8 cellular contexts compared by ENCODE assay signal in genomic region chr6:156886409-156886808, GRCh38.
DNase-seq lines count a peak whose midpoint lies in the region; ATAC-seq and TF ChIP-seq lines count a peak whose summit lies in the region.

No MANE protein-coding gene starts in this region.

- H3K4me1 Mint-ChIP-seq in activated CD8-positive, alpha-beta T cell treated with anti-CD3 and anti-CD28 coated beads for 36 hours (ENCODE audit: low read depth): peaks cover 81% of the 10 kb centered on the region
- peaks cover 27 to 96% (median 88%) of the 10 kb centered on the region in 7 donors for H3K4me1 Mint-ChIP-seq in naive thymus-derived CD4-positive, alpha-beta T cell
- H3K4me1 Mint-ChIP-seq in activated CD4-positive, alpha-beta T cell treated with anti-CD3 and anti-CD28 coated beads, Interleukin-2, amount 10 ng/mL, durations not matched to agents 7 days and 5 days: peaks cover 42% of the 10 kb centered on the region

- no peaks in the 10 kb centered on the region for H3K36me3 Mint-ChIP-seq in activated CD8-positive, alpha-beta T cell treated with anti-CD3 and anti-CD28 coated beads for 36 hours (ENCODE audit: low read depth)
- peaks cover 0 to 9% (median 4%) of the 10 kb centered on the region in 5 donors for H3K36me3 Mint-ChIP-seq in naive thymus-derived CD4-positive, alpha-beta T cell
- peaks cover 5% of the 10 kb centered on the region for H3K36me3 Mint-ChIP-seq in activated CD4-positive, alpha-beta T cell treated with anti-CD3 and anti-CD28 coated beads, Interleukin-2, amount 10 ng/mL, durations not matched to agents 7 days and 5 days (ENCODE audit: low read depth)

- peak overlapping the region; percentile 39 for H3K4me3 Mint-ChIP-seq in activated CD8-positive, alpha-beta T cell treated with anti-CD3 and anti-CD28 coated beads for 36 hours
- peak overlapping the region in 8 of 10 donors; percentile 3 to 53 (median 32) for H3K4me3 Mint-ChIP-seq in naive thymus-derived CD4-positive, alpha-beta T cell
- H3K4me3 Mint-ChIP-seq in activated CD4-positive, alpha-beta T cell treated with anti-CD3 and anti-CD28 coated beads, Interleukin-2, amount 10 ng/mL, durations not matched to agents 7 days and 5 days: no peak overlapping the region

- POLR2A ChIA-PET in activated CD8-positive, alpha-beta T cell treated with anti-CD3 and anti-CD28 coated beads for 36 hours (lab: Charles Lee): interaction anchor here (1.0 kb wide), 1 partner anchor 108 kb away, joined by 3 read pairs; no protein-coding TSS in a partner anchor
- POLR2A ChIA-PET in naive thymus-derived CD4-positive, alpha-beta T cell (lab: Charles Lee): no interaction called here
- POLR2A ChIA-PET in activated CD4-positive, alpha-beta T cell treated with anti-CD3 and anti-CD28 coated beads, Interleukin-2, amount 10 ng/mL, durations not matched to agents 7 days and 5 days (lab: Charles Lee): no interaction called here

- no peak overlapping the region for H3K4me3 ChIP-seq in naive thymus-derived CD4-positive, alpha-beta T cell (ENCODE audit: low read length)

- DNase-seq in activated CD8-positive, alpha-beta T cell treated with anti-CD3 and anti-CD28 coated beads for 36 hours: peak; percentile 27
- DNase-seq in naive thymus-derived CD4-positive, alpha-beta T cell: no peak
- DNase-seq in NCI-H446 (lab: John Stamatoyannopoulos, UW): no peak
- no peak for DNase-seq in RKO (ENCODE audit: low spot score)
- DNase-seq in activated CD4-positive, alpha-beta T cell treated with anti-CD3 and anti-CD28 coated beads, Interleukin-2, amount 10 ng/mL, durations not matched to agents 7 days and 5 days: no peak

- no peaks in the 10 kb centered on the region for H3K36me3 ChIP-seq in naive thymus-derived CD4-positive, alpha-beta T cell (ENCODE audit: control insufficient read depth in 2 of 3, insufficient read depth in 3 of 3, low read length in 3 of 3)

- TF ChIP-seq CTCF in activated CD8-positive, alpha-beta T cell treated with anti-CD3 and anti-CD28 coated beads for 36 hours (IDR thresholded peaks at IDR 0.05): no peak

- H3K9me3 ChIP-seq in naive thymus-derived CD4-positive, alpha-beta T cell (ENCODE audit: control insufficient read depth in 2 of 3, low read length in 3 of 3): no peaks in the 10 kb centered on the region

- peak overlapping the region; percentile 78 for H3K27ac Mint-ChIP-seq in activated CD8-positive, alpha-beta T cell treated with anti-CD3 and anti-CD28 coated beads for 36 hours
- peak overlapping the region in 2 of 9 donors; percentile 8 to 11 for H3K27ac Mint-ChIP-seq in naive thymus-derived CD4-positive, alpha-beta T cell
- H3K27ac Mint-ChIP-seq in activated CD4-positive, alpha-beta T cell treated with anti-CD3 and anti-CD28 coated beads, Interleukin-2, amount 10 ng/mL, durations not matched to agents 7 days and 5 days: no peak overlapping the region

- CTCF ChIA-PET in activated CD8-positive, alpha-beta T cell treated with anti-CD3 and anti-CD28 coated beads for 36 hours (lab: Charles Lee): no interaction called here
- CTCF ChIA-PET in naive thymus-derived CD4-positive, alpha-beta T cell (lab: Charles Lee): no interaction called here
- CTCF ChIA-PET in activated CD4-positive, alpha-beta T cell treated with anti-CD3 and anti-CD28 coated beads, Interleukin-2, amount 10 ng/mL, durations not matched to agents 7 days and 5 days (lab: Charles Lee): no interaction called here

- H3K27me3 Mint-ChIP-seq in activated CD8-positive, alpha-beta T cell treated with anti-CD3 and anti-CD28 coated beads for 36 hours: no peaks in the 10 kb centered on the region
- no peaks in the 10 kb centered on the region for H3K27me3 Mint-ChIP-seq in naive thymus-derived CD4-positive, alpha-beta T cell
- H3K27me3 Mint-ChIP-seq in activated CD4-positive, alpha-beta T cell treated with anti-CD3 and anti-CD28 coated beads, Interleukin-2, amount 10 ng/mL, durations not matched to agents 7 days and 5 days: no peaks in the 10 kb centered on the region

- H3K4me1 ChIP-seq in naive thymus-derived CD4-positive, alpha-beta T cell (ENCODE audit: control insufficient read depth in 2 of 2, insufficient read depth in 2 of 2, low read length in 2 of 2): peaks cover 14 to 41% of the 10 kb centered on the region in 2 donors

- H3K9me3 Mint-ChIP-seq in activated CD8-positive, alpha-beta T cell treated with anti-CD3 and anti-CD28 coated beads for 36 hours: no peaks in the 10 kb centered on the region
- no peaks in the 10 kb centered on the region for H3K9me3 Mint-ChIP-seq in naive thymus-derived CD4-positive, alpha-beta T cell
- no peaks in the 10 kb centered on the region for H3K9me3 Mint-ChIP-seq in activated CD4-positive, alpha-beta T cell treated with anti-CD3 and anti-CD28 coated beads, Interleukin-2, amount 10 ng/mL, durations not matched to agents 7 days and 5 days

- no peak overlapping the region for H3K27ac ChIP-seq in naive thymus-derived CD4-positive, alpha-beta T cell (ENCODE audit: low read depth, low read length)

- intact Hi-C loops in activated CD8-positive, alpha-beta T cell treated with anti-CD3 and anti-CD28 coated beads for 36 hours (cut with micrococcal nuclease): loop anchor here (10.0 kb wide), 1 partner anchor 102 kb away; no protein-coding TSS in a partner anchor
- intact Hi-C loops in naive thymus-derived CD4-positive, alpha-beta T cell (cut with micrococcal nuclease): no loop called here

- peak; percentile 87 for ATAC-seq in GM19025 (IDR thresholded peaks at IDR 0.05; ENCODE audit: low read depth, unreplicated experiment)
- ATAC-seq in HG02981 (IDR thresholded peaks at IDR 0.05; ENCODE audit: unreplicated experiment): peak; percentile 65
- ATAC-seq in activated CD8-positive, alpha-beta T cell treated with anti-CD3 and anti-CD28 coated beads for 36 hours: peak; percentile 37
- ATAC-seq in naive thymus-derived CD4-positive, alpha-beta T cell: no peak
- ATAC-seq in HG02884 (IDR thresholded peaks at IDR 0.05; ENCODE audit: unreplicated experiment): no peak

- H3K27me3 ChIP-seq in naive thymus-derived CD4-positive, alpha-beta T cell (ENCODE audit: control insufficient read depth in 2 of 2, insufficient read depth in 2 of 2, low read length in 2 of 2): no peaks in the 10 kb centered on the region

Comparison
In these comparisons a context has a peak if more than half of its experiments do, and no peak if none do; other contexts are left out.
1. ATAC-seq: peak in GM19025 (single experiment), HG02981 (single experiment) and activated CD8-positive, alpha-beta T cell treated with anti-CD3 and anti-CD28 coated beads for 36 hours (single experiment); none in naive thymus-derived CD4-positive, alpha-beta T cell (single experiment) and HG02884 (single experiment).